ENCODE assay signal across 8 cellular contexts in the genomic region with DNA sequence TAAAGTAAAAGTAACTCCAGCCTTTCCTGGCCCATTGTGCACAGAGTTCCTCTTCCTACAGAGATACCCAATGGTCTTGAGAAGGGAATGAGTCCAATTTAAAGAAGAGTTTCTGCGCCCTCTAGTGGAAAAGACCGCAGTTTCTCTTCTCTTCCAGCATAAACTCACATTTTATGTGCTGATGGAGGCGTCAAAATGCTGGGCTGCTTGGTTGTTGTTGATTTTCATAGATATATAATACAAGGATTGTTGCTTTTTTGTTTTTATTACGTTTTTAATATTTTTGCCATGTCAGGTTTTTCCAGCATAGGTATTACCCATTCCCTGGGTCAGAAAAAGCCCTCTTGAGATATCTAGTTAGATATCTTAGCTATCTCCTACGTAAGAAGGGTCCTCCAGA.
A peak's percentile ranks its signal among the peaks of the same experiment; 100 is the strongest.
DNase-seq lines count a peak whose midpoint lies in the region; ATAC-seq and TF ChIP-seq lines count a peak whose summit lies in the region.

No MANE protein-coding gene starts in this region.

- H3K27me3 ChIP-seq in A673 (replicated peaks; ENCODE audit: insufficient read depth, low read depth, low read length, poor library complexity) (peaks cover 8% of the 10 kb centered on the region), ascending aorta (no peaks in the 10 kb centered on the region)

- DNase-seq in A673 (ENCODE audit: low spot score): peak; percentile 83
- peak; percentile 51 for DNase-seq in NCI-H748 treated with DMSO at 0.1 percent for 48 hours (lab: John Stamatoyannopoulos, UW)
- peak; percentile 11 for DNase-seq in cerebellar cortex (ENCODE audit: low spot score)
- peak; percentile 55 for DNase-seq in retina
- no peak for DNase-seq in activated CD8-positive, alpha-beta memory T cell treated with anti-CD3 and anti-CD28 coated beads, Interleukin-2, amount 50 U/mL, for 48 hours
- DNase-seq in ascending aorta (ENCODE audit: low spot score in 2 of 2): no peak

- H3K27ac ChIP-seq in A673 (ENCODE audit: low read depth, low read length, poor library complexity, severe bottlenecking): no peak overlapping the region
- no peak overlapping the region for H3K27ac ChIP-seq in ascending aorta

- no TSS peak for BruUV-seq in A673 (replicated peaks; lab: Mats Ljungman, UMichigan)

- CTCF ChIA-PET in A673 (lab: Charles Lee): interaction anchor here (0.9 to 1.1 kb wide), 2 partner anchors 98 to 696 kb away, joined by 3 to 4 read pairs; no protein-coding TSS in a partner anchor

- H3K4me1 ChIP-seq in A673 (ENCODE audit: insufficient read depth, low read length, poor library complexity, severe bottlenecking) (peaks cover 6% of the 10 kb centered on the region), ascending aorta (no peaks in the 10 kb centered on the region)

- H3K4me3 ChIP-seq in A673 (ENCODE audit: low read depth, low read length, poor library complexity, severe bottlenecking) (no peak overlapping the region), ascending aorta (no peak overlapping the region)

- POLR2A ChIA-PET in A673 (lab: Charles Lee; ENCODE audit: low non-redundant PET): no interaction called here

- H3K9me3 ChIP-seq in A673 (ENCODE audit: low read depth, low read length, poor library complexity, severe bottlenecking) (no peaks in the 10 kb centered on the region), ascending aorta (no peaks in the 10 kb centered on the region)

- H3K36me3 ChIP-seq in A673 (ENCODE audit: insufficient read depth, low read length, poor library complexity, severe bottlenecking) (no peaks in the 10 kb centered on the region), ascending aorta (no peaks in the 10 kb centered on the region)

- no peak for ATAC-seq in HG02798 (IDR thresholded peaks at IDR 0.05; ENCODE audit: poor library complexity, unreplicated experiment)

- intact Hi-C loops in A673 (cut with micrococcal nuclease; ENCODE audit: unreplicated experiment): loop anchor here (2.0 kb wide), 2 partner anchors 672 to 696 kb away; no protein-coding TSS in a partner anchor
- intact Hi-C loops in ascending aorta (cut with DNase I): no loop called here

- TF ChIP-seq CTCF in A673 (conservative IDR thresholded peaks at IDR 0.05; ENCODE audit: low read depth, low read length) (peak; percentile 82), GM12872 (IDR thresholded peaks at IDR 0.05; ENCODE audit: insufficient read depth, low read depth, low read length) (peak; percentile 47), ascending aorta (IDR thresholded peaks at IDR 0.05) (peak in 1 of 3 experiments; percentile 12)

Comparison
In these comparisons a context has a peak if more than half of its experiments do, and no peak if none do; other contexts are left out.
1. DNase-seq: peak in A673 (single experiment), NCI-H748 treated with DMSO at 0.1 percent for 48 hours (single experiment), cerebellar cortex (single experiment) and retina (single experiment); none in activated CD8-positive, alpha-beta memory T cell treated with anti-CD3 and anti-CD28 coated beads, Interleukin-2, amount 50 U/mL, for 48 hours (single experiment) and ascending aorta (0 of 2).